In genomic region chr20:64065973-64066341, GRCh38 we compare ENCODE assay signal across 9 cellular contexts. TPM values are rescaled to one million over a fixed set of nuclear protein-coding genes. Genes with fewer than 3 reads are reported as not detected.
A peak's percentile ranks its signal among the peaks of the same experiment; 100 is the strongest.
DNase-seq lines count a peak whose midpoint lies in the region; ATAC-seq and TF ChIP-seq lines count a peak whose summit lies in the region.
"Had no signal": no experiment of that assay in that cellular context is flagged by ENCODE, and none has a peak within 500 bp of the region (broad histone marks: within the 10 kb centered on the region; RNA-seq: fewer than 3 reads in every experiment).

No MANE protein-coding gene starts in this region.

- no peaks in the 10 kb centered on the region; the same call in 1 of the 2 replicates for H3K36me3 ChIP-seq in H7 (replicated peaks; ENCODE audit: control insufficient read depth, insufficient read depth, low read length)
- H3K36me3 ChIP-seq in effector memory CD4-positive, alpha-beta T cell (ENCODE audit: control insufficient read depth, insufficient read depth, low read length) = no peaks in the 10 kb centered on the region
- H3K36me3 ChIP-seq in smooth muscle cell (ENCODE audit: low read depth) = no peaks in the 10 kb centered on the region

- peak; percentile 59 for DNase-seq in GM04503 (ENCODE audit: low read depth)
- peak; percentile 87 for DNase-seq in H7
- peak; percentile 75 for DNase-seq in SKM-1 (lab: John Stamatoyannopoulos, UW; ENCODE audit: unreplicated experiment)
- peak; percentile 45 to 57 (median 52) for DNase-seq in effector memory CD4-positive, alpha-beta T cell
- peak; percentile 72 for DNase-seq in stimulated activated naive CD8-positive, alpha-beta T cell treated with anti-CD3 and anti-CD28 coated beads, Interleukin-15, Interleukin-2, amounts not matched to agents 100 U/mL and 50 U/mL, for 24 hours
- no peak for DNase-seq in germinal center (ENCODE audit: low spot score)
- DNase-seq in smooth muscle cell (lab: John Stamatoyannopoulos, UW; ENCODE audit: unreplicated experiment) = no peak
- DNase-seq in cerebellum (ENCODE audit: low spot score) = no peak

- H3K9me3 ChIP-seq in effector memory CD4-positive, alpha-beta T cell (ENCODE audit: control insufficient read depth, low read length) = no peaks in the 10 kb centered on the region
- H3K9me3 ChIP-seq in smooth muscle cell (replicated peaks; ENCODE audit: low read depth) = no peaks in the 10 kb centered on the region

- no peak overlapping the region for H3K9ac ChIP-seq in smooth muscle cell (ENCODE audit: low read depth)

- no peak for TF ChIP-seq CTCF in smooth muscle cell (IDR thresholded peaks at IDR 0.05; ENCODE audit: borderline replicate concordance, insufficient read depth, poor library complexity, severe bottlenecking)

- no peak overlapping the region for H3K4me3 ChIP-seq in H7 (ENCODE audit: insufficient read depth, low read depth, low read length)
- no peak overlapping the region for H3K4me3 ChIP-seq in effector memory CD4-positive, alpha-beta T cell (ENCODE audit: insufficient read depth, low read depth, low read length, poor library complexity, severe bottlenecking)
- no peak overlapping the region for H3K4me3 ChIP-seq in smooth muscle cell

- H3K4me1 ChIP-seq in effector memory CD4-positive, alpha-beta T cell (ENCODE audit: control insufficient read depth, insufficient read depth, low read length, poor library complexity, severe bottlenecking) = peaks cover 51% of the 10 kb centered on the region
- peaks cover 6% of the 10 kb centered on the region for H3K4me1 ChIP-seq in smooth muscle cell (ENCODE audit: low read depth)

- H2AFZ ChIP-seq in smooth muscle cell (ENCODE audit: low read depth) = no peak overlapping the region

- ATAC-seq in stimulated activated naive CD8-positive, alpha-beta T cell treated with anti-CD3 and anti-CD28 coated beads, Interleukin-15, Interleukin-2, amounts not matched to agents 100 U/mL and 50 U/mL, for 24 hours = peak; percentile 58

- H4K20me1 ChIP-seq in smooth muscle cell (ENCODE audit: low read depth) = peaks cover 10% of the 10 kb centered on the region

- no peaks in the 10 kb centered on the region for H3F3A ChIP-seq in smooth muscle cell (ENCODE audit: low read depth)

- 42% methylated on average over 5 of the region's 5 CpGs for WGBS in smooth muscle cell (ENCODE audit: low lambda C conversion rate)

- H3K4me2 ChIP-seq in smooth muscle cell = no peak overlapping the region

- H3K27ac ChIP-seq in effector memory CD4-positive, alpha-beta T cell (ENCODE audit: insufficient read depth, low read length, poor library complexity, severe bottlenecking) = peak overlapping the region; percentile 21
- no peak overlapping the region for H3K27ac ChIP-seq in smooth muscle cell (ENCODE audit: low read depth)

- H3K79me2 ChIP-seq in smooth muscle cell (ENCODE audit: low read depth) = no peaks in the 10 kb centered on the region

- H3K27me3 ChIP-seq in H7 (ENCODE audit: control insufficient read depth, insufficient read depth, low read length) (no peaks in the 10 kb centered on the region), smooth muscle cell (ENCODE audit: low read depth) (no peaks in the 10 kb centered on the region)
- H3K27me3 ChIP-seq in effector memory CD4-positive, alpha-beta T cell (replicated peaks; ENCODE audit: control insufficient read depth, insufficient read depth, low read length, poor library complexity, severe bottlenecking) = no peaks in the 10 kb centered on the region

RNA-seq across cellular contexts. Expression of gene TCEA2, which starts 3.0 kb away (rescaled TPM):
- 27.3 and 29.4 TPM in 2 replicates for total RNA-seq in H7 (2014; rRNA removed; shearing (Covaris generic))
- total RNA-seq in smooth muscle cell (24.9 and 41.0 TPM in 2 replicates), cerebellum (26.5 TPM)
- 83.4 and 89.5 TPM in 2 replicates for polyA plus RNA-seq in smooth muscle cell

RNA-seq across cellular contexts. Expression of gene RGS19, which starts 13.4 kb away (rescaled TPM):
- 24.3 and 27.0 TPM in 2 replicates for total RNA-seq in H7 (2014; rRNA removed; shearing (Covaris generic))
- total RNA-seq in smooth muscle cell (14.9 and 17.4 TPM in 2 replicates), cerebellum (8.4 TPM)
- polyA plus RNA-seq in smooth muscle cell = 24.6 and 25.4 TPM in 2 replicates

RNA-seq across cellular contexts. Expression of gene OPRL1, which starts 13.9 kb away (rescaled TPM):
- total RNA-seq in H7 (2014; rRNA removed; shearing (Covaris generic)) = 2.4 and 4.4 TPM in 2 replicates
- total RNA-seq in smooth muscle cell (2.9 and 6.4 TPM in 2 replicates), cerebellum (9.5 TPM)
- 3.1 and 4.3 TPM in 2 replicates for polyA plus RNA-seq in smooth muscle cell

RNA-seq across cellular contexts. Expression of gene SOX18, which starts 16.5 kb away (rescaled TPM):
- total RNA-seq in H7 (2014; rRNA removed; shearing (Covaris generic)) = 0.52 and 1.2 TPM in 2 replicates
- total RNA-seq in smooth muscle cell (0.54 and 2.9 TPM in 2 replicates), cerebellum (1.6 TPM)
- polyA plus RNA-seq in smooth muscle cell = 9.7 and 11.3 TPM in 2 replicates

RNA-seq across cellular contexts. Expression of gene LKAAEAR1, which starts 18.2 kb away (rescaled TPM):
- 0.45 TPM in 1 of 2 replicates, not detected in the other for total RNA-seq in H7 (2014; rRNA removed; shearing (Covaris generic))
- 4.5 TPM in 1 of 2 replicates, not detected in the other for total RNA-seq in smooth muscle cell
- 0.79 and 1.6 TPM in 2 replicates for polyA plus RNA-seq in smooth muscle cell
- 0.36 TPM for total RNA-seq in cerebellum
- total RNA-seq: pulmonary artery endothelial cell had no signal

Comparison
In these comparisons a context has a peak if more than half of its experiments do, and no peak if none do; other contexts are left out.
1. DNase-seq: peak in GM04503 (single experiment), H7 (single experiment), SKM-1 (single experiment), effector memory CD4-positive, alpha-beta T cell (3 of 3) and stimulated activated naive CD8-positive, alpha-beta T cell treated with anti-CD3 and anti-CD28 coated beads, Interleukin-15, Interleukin-2, amounts not matched to agents 100 U/mL and 50 U/mL, for 24 hours (single experiment); none in germinal center (single experiment), smooth muscle cell (single experiment) and cerebellum (single experiment).